ENCODE assay signal across 1 cellular context in genomic region chr1:202794049-202794725, GRCh38.
TF ChIP-seq lines count a peak whose summit lies in the region.

No MANE protein-coding gene starts in this region.

TF ChIP-seq in K562, 482 proteins besides CTCF, POLR2A, EP300 and RAD21:
- TF ChIP-seq NR2C2 (CRISPR knock-in tag; IDR thresholded peaks at IDR 0.05) (no peak), NR2C2 (tag; IDR thresholded peaks at IDR 0.05) (no peak), DDX20 (tag; IDR thresholded peaks at IDR 0.05; ENCODE audit: low read depth) (no peak), ZNF212 (CRISPR knock-in tag; IDR thresholded peaks at IDR 0.05) (no peak), CBFA2T2 (conservative IDR thresholded peaks at IDR 0.05) (peak; percentile 45; the same call in 1 of the 2 replicates), TCF3 (CRISPR knock-in tag; IDR thresholded peaks at IDR 0.05) (peak; percentile 7; the same call in 1 of the 2 replicates), VEZF1 (CRISPR knock-in tag; IDR thresholded peaks at IDR 0.05) (no peak), ZNF561 (CRISPR knock-in tag; conservative IDR thresholded peaks at IDR 0.05) (no peak), NCOA6 (IDR thresholded peaks at IDR 0.05) (no peak), CBFA2T3 (IDR thresholded peaks at IDR 0.05) (peak; percentile 64)
TF ChIP-seq in K562: peak in this region for 3.
